17 cellular contexts compared by ENCODE assay signal in genomic region chr6:110626442-110626841, GRCh38.
"Had no signal": no experiment of that assay in that cellular context is flagged by ENCODE, and none has a peak within 500 bp of the region (broad histone marks: within the 10 kb centered on the region; RNA-seq: fewer than 3 reads in every experiment).

No MANE protein-coding gene starts in this region.

- H3K4me3 Mint-ChIP-seq: naive thymus-derived CD4-positive, alpha-beta T cell; nephron progenitor cell; type B pancreatic cell had no signal

- H3K79me2 ChIP-seq: hepatocyte had no signal

- H3K27me3 ChIP-seq: dorsolateral prefrontal cortex, hepatocyte, right atrium auricular region had no signal

- DNase-seq: cortex of kidney; dorsolateral prefrontal cortex; effector CD8-positive, alpha-beta T cell; foreskin melanocyte; head of caudate nucleus; kidney; left cardiac atrium; mesendoderm; naive thymus-derived CD4-positive, alpha-beta T cell; nephron progenitor cell; posterior cingulate gyrus; small intestine; stimulated activated CD4-positive, alpha-beta T cell treated with anti-CD3 and anti-CD28 coated beads, Interleukin-2, amount 100 ng/mL, for 48 hours; stimulated activated naive CD4-positive, alpha-beta T cell treated with Interleukin-2 at 50 U/mL for 16 hours had no signal

- H3K4me3 ChIP-seq: dorsolateral prefrontal cortex, hepatocyte, right atrium auricular region had no signal

- H3K27me3 Mint-ChIP-seq: naive thymus-derived CD4-positive, alpha-beta T cell; type B pancreatic cell had no signal

- H3K4me1 Mint-ChIP-seq: naive thymus-derived CD4-positive, alpha-beta T cell; nephron progenitor cell had no signal

- H3K9me3 ChIP-seq: right atrium auricular region had no signal

- H3K27ac Mint-ChIP-seq: naive thymus-derived CD4-positive, alpha-beta T cell; type B pancreatic cell had no signal

- H3K36me3 ChIP-seq: right atrium auricular region had no signal

- H3K4me2 ChIP-seq: hepatocyte had no signal

- H3K27ac ChIP-seq: hepatocyte, right atrium auricular region had no signal

- ATAC-seq: naive thymus-derived CD4-positive, alpha-beta T cell had no signal

- H3K9me3 Mint-ChIP-seq: naive thymus-derived CD4-positive, alpha-beta T cell; nephron progenitor cell; type B pancreatic cell had no signal

- H2AFZ ChIP-seq: hepatocyte had no signal
